Comparison of ENCODE assay signal across 8 cellular contexts in the genomic region with DNA sequence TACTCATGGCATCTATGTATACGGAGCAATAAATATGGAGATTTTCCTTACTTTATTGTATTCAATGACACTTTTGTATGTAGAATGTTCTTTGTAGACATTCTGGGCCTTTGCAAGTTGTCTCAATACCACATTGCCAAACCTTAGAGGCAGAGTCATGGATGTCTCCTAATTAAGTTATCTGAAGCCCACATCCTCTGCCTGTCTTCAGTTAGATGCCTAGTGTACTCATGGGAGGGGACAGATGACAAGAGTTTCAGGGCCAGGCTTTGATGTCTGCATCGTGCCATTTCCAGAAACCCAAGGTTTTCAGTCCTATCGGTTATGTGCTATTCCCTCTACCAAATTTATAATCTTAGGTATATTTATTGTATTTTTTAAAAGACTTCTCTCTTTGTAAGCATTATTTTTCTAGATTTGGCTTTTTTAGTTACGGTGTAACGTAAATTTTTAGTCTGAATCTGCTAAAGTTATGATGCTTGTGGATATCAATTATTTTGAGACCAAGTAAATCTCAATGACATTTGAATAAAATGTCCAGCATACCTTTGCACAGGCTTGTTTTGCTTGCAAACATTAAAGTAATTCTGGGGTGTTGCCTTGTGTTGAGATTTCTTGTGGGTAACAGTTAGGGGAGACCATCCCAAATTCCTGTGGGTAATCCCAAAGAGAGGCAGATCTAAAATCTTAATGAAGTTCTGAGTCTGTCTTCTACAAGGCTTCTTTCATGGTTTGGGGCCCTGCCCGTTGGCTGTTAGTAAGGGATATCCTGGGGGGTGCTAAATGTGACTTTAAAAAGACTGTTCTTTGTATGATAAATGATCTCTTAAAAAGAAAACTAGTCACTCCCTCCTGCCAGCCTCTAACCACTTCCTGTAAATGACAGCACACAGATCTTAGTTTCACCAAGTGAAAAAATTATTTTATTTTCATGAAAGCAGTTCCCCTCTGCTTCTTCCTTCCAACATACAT. TPM values are rescaled to one million over a fixed set of nuclear protein-coding genes. Genes with fewer than 3 reads are reported as not detected.
A peak's percentile ranks its signal among the peaks of the same experiment; 100 is the strongest.
DNase-seq lines count a peak whose midpoint lies in the region; ATAC-seq, FAIRE-seq and TF ChIP-seq lines count a peak whose summit lies in the region.

No MANE protein-coding gene starts in this region.

- H3K4me3 ChIP-seq in bronchial epithelial cell (ENCODE audit: low read depth, low read length) (no peak overlapping the region), psoas muscle (no peak overlapping the region)

- no peaks in the 10 kb centered on the region for H3K27me3 ChIP-seq in bronchial epithelial cell (ENCODE audit: control insufficient read depth, insufficient read depth, low read length)
- H3K27me3 ChIP-seq in psoas muscle (ENCODE audit: insufficient read depth in 3 of 3, low read length in 2 of 3): no peaks in the 10 kb centered on the region

- no peaks in the 10 kb centered on the region for H3K36me3 Mint-ChIP-seq in glutamatergic neuron (ENCODE audit: unreplicated experiment)

- DNase-seq in GDM1 (lab: John Stamatoyannopoulos, UW) (peak; percentile 79), T-helper 22 cell (ENCODE audit: low read depth) (peak; percentile 56), bronchial epithelial cell (ENCODE audit: low read depth) (peak; percentile 43), psoas muscle (no peak), HTR-8/SVneo (ENCODE audit: insufficient read length, low spot score) (no peak), glutamatergic neuron (no peak), DMS53 treated with DMSO at 0.1 percent for 48 hours (lab: John Stamatoyannopoulos, UW; ENCODE audit: unreplicated experiment) (no peak)

- peak; percentile 35 for ATAC-seq in HG03378 (IDR thresholded peaks at IDR 0.05; ENCODE audit: unreplicated experiment)
- ATAC-seq in psoas muscle: no peak

- 79 to 80% (median 80%) methylated on average over 6 of the region's 6 CpGs for WGBS in psoas muscle, 3 donors

- H3K27ac ChIP-seq in psoas muscle: peak overlapping the region; percentile 14

- H3K9me3 Mint-ChIP-seq in glutamatergic neuron (ENCODE audit: unreplicated experiment): peaks cover 3% of the 10 kb centered on the region

- TF ChIP-seq CTCF in bronchial epithelial cell (IDR thresholded peaks at IDR 0.05; ENCODE audit: insufficient read depth, low read length, severe bottlenecking): no peak
- no peak for TF ChIP-seq CTCF in psoas muscle (IDR thresholded peaks at IDR 0.05)
- no peak for TF ChIP-seq CTCF in glutamatergic neuron (IDR thresholded peaks at IDR 0.05; ENCODE audit: partially characterized antibody, unreplicated experiment)

- intact Hi-C loops in psoas muscle (cut with DNase I): loop anchor here in 1 of 2 donors (5.0 kb wide), 1 partner anchor 61 kb away; no protein-coding TSS in a partner anchor

- no peaks in the 10 kb centered on the region for H3K36me3 ChIP-seq in bronchial epithelial cell (ENCODE audit: control insufficient read depth, insufficient read depth, low read length)
- no peaks in the 10 kb centered on the region for H3K36me3 ChIP-seq in psoas muscle (ENCODE audit: insufficient read depth in 1 of 2, low read depth in 1 of 2)

- FAIRE-seq in bronchial epithelial cell (lab: Jason Lieb, UNC): no peak
- no peak for FAIRE-seq in HTR-8/SVneo (lab: Jason Lieb, UNC)

- H3K9me3 ChIP-seq in psoas muscle: no peaks in the 10 kb centered on the region

- H3K27ac Mint-ChIP-seq in glutamatergic neuron (ENCODE audit: unreplicated experiment): no peak overlapping the region

- peaks cover 10% of the 10 kb centered on the region for H3K4me1 Mint-ChIP-seq in glutamatergic neuron (ENCODE audit: low read depth, unreplicated experiment)

- H3K27me3 Mint-ChIP-seq in glutamatergic neuron (ENCODE audit: unreplicated experiment): peaks cover 4% of the 10 kb centered on the region

- H3K4me3 Mint-ChIP-seq in glutamatergic neuron (ENCODE audit: unreplicated experiment): no peak overlapping the region

- peaks cover 35% of the 10 kb centered on the region for H3K4me1 ChIP-seq in psoas muscle

RNA-seq across cellular contexts. Expression of a gene that starts 8.0 kb away (rescaled TPM):
- total RNA-seq in bronchial epithelial cell (163 and 228 TPM in 2 replicates), psoas muscle (100 to 1,000 TPM in 2 of 4 donors, 10 to 100 TPM in 2; 71.4 to 162 (median 124) TPM), glutamatergic neuron (ENCODE audit: unreplicated experiment) (657 TPM)
- polyA plus RNA-seq in psoas muscle: 10 to 100 TPM; 38.9 to 67.1 (median 53.8) TPM

Comparison
In these comparisons a context has a peak if more than half of its experiments do, and no peak if none do; other contexts are left out.
1. DNase-seq: peak in GDM1 (single experiment), T-helper 22 cell (single experiment) and bronchial epithelial cell (single experiment); none in psoas muscle (0 of 2), HTR-8/SVneo (single experiment), glutamatergic neuron (single experiment) and DMS53 treated with DMSO at 0.1 percent for 48 hours (single experiment).